10 cellular contexts compared by ENCODE assay signal in the genomic region with DNA sequence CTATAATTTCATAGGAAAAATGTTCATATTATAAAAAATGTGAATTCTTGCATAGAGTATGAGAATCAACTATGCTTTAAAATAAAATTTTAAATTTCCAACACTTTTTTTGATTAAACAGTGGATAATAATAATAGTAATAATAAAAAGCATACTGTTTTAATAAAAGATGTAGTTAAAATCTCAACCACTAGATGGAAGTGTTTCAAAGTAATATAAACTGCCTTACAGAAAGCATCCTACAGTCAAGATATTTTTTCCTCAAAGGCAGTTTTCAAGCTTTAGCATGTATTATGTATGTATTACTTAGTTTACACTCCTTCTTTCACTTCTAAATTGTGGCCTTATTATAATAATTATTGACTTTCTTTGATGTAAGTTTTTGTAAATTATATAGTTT.
DNase-seq lines count a peak whose midpoint lies in the region; ATAC-seq, FAIRE-seq and TF ChIP-seq lines count a peak whose summit lies in the region.
"Had no signal": no experiment of that assay in that cellular context is flagged by ENCODE, and none has a peak within 500 bp of the region (broad histone marks: within the 10 kb centered on the region; RNA-seq: fewer than 3 reads in every experiment).

No MANE protein-coding gene starts in this region.

- CTCF ChIA-PET in A549 (lab: Yijun Ruan, JAX), result no interaction called here

- no peaks in the 10 kb centered on the region for H3K9me3 ChIP-seq in A549
- H3K9me3 ChIP-seq: SJCRH30 had no signal

- H3K4me3 ChIP-seq in A549, result no peak overlapping the region
- no peak overlapping the region for H3K4me3 ChIP-seq in epithelial cell of esophagus (ENCODE audit: low read length)
- H3K4me3 ChIP-seq: SJCRH30 had no signal

- peak; percentile 42 to 50 for TF ChIP-seq RAD21 in A549 (conservative IDR thresholded peaks at IDR 0.05 in 1 of 2, IDR thresholded peaks at IDR 0.05 in 1 of 2)

- POLR2A ChIA-PET in A549 (lab: Yijun Ruan, JAX), result no interaction called here

- H3K4me1 ChIP-seq in A549, result no peaks in the 10 kb centered on the region
- H3K4me1 ChIP-seq: SJCRH30 had no signal

- no peak for ATAC-seq in A549
- peak; percentile 54 for ATAC-seq in GM18867 (IDR thresholded peaks at IDR 0.05; ENCODE audit: unreplicated experiment)
- ATAC-seq in GM21619 (IDR thresholded peaks at IDR 0.05; ENCODE audit: unreplicated experiment), result no peak
- no peak for ATAC-seq in GM19324 (IDR thresholded peaks at IDR 0.05; ENCODE audit: low FRiP score, unreplicated experiment)

- TF ChIP-seq EP300 in A549 (IDR thresholded peaks at IDR 0.05), result no peak

- no peak for TF ChIP-seq POLR2A in A549 (IDR thresholded peaks at IDR 0.05; ENCODE audit: low read length)

- no peak overlapping the region for H3K27ac ChIP-seq in A549
- H3K27ac ChIP-seq: SJCRH30 had no signal

- TF ChIP-seq CTCF in A549 (IDR thresholded peaks at IDR 0.05) (peak; percentile 28; the same call in 2 of the 3 replicates), epithelial cell of esophagus (IDR thresholded peaks at IDR 0.05; ENCODE audit: insufficient read depth, low read depth, low read length, missing control alignments) (peak; percentile 12)

- no peak overlapping the region for H3K4me2 ChIP-seq in A549

- no peak for FAIRE-seq in A549 (lab: Jason Lieb, UNC)
- FAIRE-seq: endothelial cell of umbilical vein had no signal

- peak; percentile 7 to 14 for DNase-seq in A549 (ENCODE audit: low read depth in 1 of 2, low spot score in 1 of 2)
- peak; percentile 35 to 60 for DNase-seq in NCI-H526 (lab: John Stamatoyannopoulos, UW)
- DNase-seq in epithelial cell of esophagus (ENCODE audit: low read depth), result peak; percentile 39
- DNase-seq in ureter (ENCODE audit: low spot score), result no peak
- no peak for DNase-seq in activated effector memory CD4-positive, alpha-beta T cell treated with anti-CD3 and anti-CD28 coated beads, Interleukin-2, amount 50 U/mL, for 16 hours

TF ChIP-seq in A549, 52 proteins besides CTCF, POLR2A, EP300 and RAD21:
- peak; percentile 33; the same call in 1 of the 3 replicates for TF ChIP-seq SMC3 (IDR thresholded peaks at IDR 0.05)
- TF ChIP-seq, protein P1, sequence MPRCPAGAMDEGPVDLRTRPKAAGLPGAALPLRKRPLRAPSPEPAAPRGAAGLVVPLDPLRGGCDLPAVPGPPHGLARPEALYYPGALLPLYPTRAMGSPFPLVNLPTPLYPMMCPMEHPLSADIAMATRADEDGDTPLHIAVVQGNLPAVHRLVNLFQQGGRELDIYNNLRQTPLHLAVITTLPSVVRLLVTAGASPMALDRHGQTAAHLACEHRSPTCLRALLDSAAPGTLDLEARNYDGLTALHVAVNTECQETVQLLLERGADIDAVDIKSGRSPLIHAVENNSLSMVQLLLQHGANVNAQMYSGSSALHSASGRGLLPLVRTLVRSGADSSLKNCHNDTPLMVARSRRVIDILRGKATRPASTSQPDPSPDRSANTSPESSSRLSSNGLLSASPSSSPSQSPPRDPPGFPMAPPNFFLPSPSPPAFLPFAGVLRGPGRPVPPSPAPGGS (IDR thresholded peaks at IDR 0.05), result no peak

Comparison
In these comparisons a context has a peak if more than half of its experiments do, and no peak if none do; other contexts are left out.
1. DNase-seq: peak in A549 (2 of 2), NCI-H526 (2 of 2) and epithelial cell of esophagus (single experiment); none in ureter (single experiment) and activated effector memory CD4-positive, alpha-beta T cell treated with anti-CD3 and anti-CD28 coated beads, Interleukin-2, amount 50 U/mL, for 16 hours (single experiment).